Comparison of ENCODE assay signal across 19 cellular contexts in genomic region chr3:31172336-31172735, GRCh38.
DNase-seq lines count a peak whose midpoint lies in the region; ATAC-seq and TF ChIP-seq lines count a peak whose summit lies in the region.
"Had no signal": no experiment of that assay in that cellular context is flagged by ENCODE, and none has a peak within 500 bp of the region (broad histone marks: within the 10 kb centered on the region; RNA-seq: fewer than 3 reads in every experiment).

No MANE protein-coding gene starts in this region.

- no peaks in the 10 kb centered on the region for H3K79me1 ChIP-seq in mesenchymal stem cell (replicated peaks; ENCODE audit: low read length, poor library complexity, severe bottlenecking)

- H2BK120ac ChIP-seq in mesenchymal stem cell (ENCODE audit: low read depth, low read length): no peak overlapping the region

- no peak overlapping the region for H2BK5ac ChIP-seq in mesenchymal stem cell (ENCODE audit: low read depth, low read length, poor library complexity, severe bottlenecking)

- H3K4me3 Mint-ChIP-seq in T-helper 17 cell: no peak overlapping the region
- H3K4me3 Mint-ChIP-seq: CD14-positive monocyte had no signal

- no peak for TF ChIP-seq CTCF in left lung (IDR thresholded peaks at IDR 0.05)

- H3K4ac ChIP-seq in mesenchymal stem cell (ENCODE audit: low read depth in 1 of 2, low read length in 2 of 2): no peak overlapping the region

- H3K9ac ChIP-seq in mesenchymal stem cell (ENCODE audit: low read length) (no peak overlapping the region), skeletal muscle tissue (ENCODE audit: low read depth in 1 of 3, low read length in 3 of 3) (no peak overlapping the region)

- H3K4me3 ChIP-seq in mesenchymal stem cell (ENCODE audit: insufficient read depth in 1 of 2, low read depth in 1 of 2, low read length in 2 of 2) (no peak overlapping the region), skeletal muscle tissue (ENCODE audit: low read length in 3 of 3) (no peak overlapping the region), left lung (no peak overlapping the region)
- H3K4me3 ChIP-seq: K562 had no signal

- H2BK12ac ChIP-seq in mesenchymal stem cell (ENCODE audit: low read length in 2 of 2): peak overlapping the region in 1 of 2 experiments; percentile 3

- no peaks in the 10 kb centered on the region for H3K27me3 Mint-ChIP-seq in T-helper 17 cell

- H3K4me1 ChIP-seq in mesenchymal stem cell (ENCODE audit: control insufficient read depth, insufficient read depth, low read depth, low read length) (peaks cover 5% of the 10 kb centered on the region), skeletal muscle tissue (ENCODE audit: control insufficient read depth in 3 of 3, insufficient read depth in 3 of 3, low read length in 3 of 3) (no peaks in the 10 kb centered on the region), left lung (no peaks in the 10 kb centered on the region)

- WGBS in mesenchymal stem cell: 70% methylated on average over 3 of the region's 4 CpGs

- H3K4me1 Mint-ChIP-seq in T-helper 17 cell: peaks cover 14% of the 10 kb centered on the region

- no peak overlapping the region for H4K8ac ChIP-seq in mesenchymal stem cell (ENCODE audit: low read length)

- no peak overlapping the region for H3K4me2 ChIP-seq in mesenchymal stem cell (ENCODE audit: low read length, poor library complexity, severe bottlenecking)

- no peaks in the 10 kb centered on the region for H3K36me3 ChIP-seq in mesenchymal stem cell (ENCODE audit: control insufficient read depth in 1 of 2, insufficient read depth in 2 of 2, low read depth in 1 of 2, low read length in 2 of 2)
- H3K36me3 ChIP-seq in skeletal muscle tissue (ENCODE audit: control insufficient read depth in 3 of 3, insufficient read depth in 3 of 3, low read length in 3 of 3): no peaks in the 10 kb centered on the region
- H3K36me3 ChIP-seq in left lung: no peaks in the 10 kb centered on the region

- H3K23ac ChIP-seq in mesenchymal stem cell (ENCODE audit: low read length in 2 of 2): no peak overlapping the region

- ATAC-seq in left ventricle myocardium superior (peak; percentile 36), Right ventricle myocardium inferior (no peak), T-helper 17 cell (no peak), left lung (no peak)
- ATAC-seq: K562 had no signal

- DNase-seq in left ventricle myocardium superior: no peak
- no peak for DNase-seq in Right ventricle myocardium inferior (ENCODE audit: missing footprints)
- no peak for DNase-seq in T-helper 17 cell
- peak; percentile 4 for DNase-seq in mesenchymal stem cell
- DNase-seq in left lung: no peak
- no peak for DNase-seq in anterior cingulate cortex (lab: John Stamatoyannopoulos, UW)
- DNase-seq in NCI-H2107 (lab: John Stamatoyannopoulos, UW): no peak
- DNase-seq: 8988T, GF-D8, NCI-H1417, NCI-H187, NCI-H2227 treated with DMSO at 0.1 percent for 48 hours, NCI-H510A treated with DMSO at 0.1 percent for 48 hours, NCI-H82, RPMI8226, SIG-M5 had no signal

- no peaks in the 10 kb centered on the region for H3K27me3 ChIP-seq in mesenchymal stem cell (ENCODE audit: control insufficient read depth in 1 of 2, insufficient read depth in 1 of 2, low read length in 2 of 2)
- no peaks in the 10 kb centered on the region for H3K27me3 ChIP-seq in skeletal muscle tissue (ENCODE audit: control insufficient read depth in 3 of 3, insufficient read depth in 3 of 3, low read length in 3 of 3)
- no peaks in the 10 kb centered on the region for H3K27me3 ChIP-seq in left lung

- H3K18ac ChIP-seq in mesenchymal stem cell (ENCODE audit: low read depth in 1 of 2, low read length in 2 of 2): no peak overlapping the region

- H3K27ac Mint-ChIP-seq in T-helper 17 cell: peak overlapping the region; percentile 16
- H3K27ac Mint-ChIP-seq: CD14-positive monocyte had no signal

- intact Hi-C loops in left ventricle myocardium superior (cut with micrococcal nuclease) (no loop called here), Right ventricle myocardium inferior (cut with DNase I) (no loop called here), left lung (cut with DNase I) (no loop called here)

- peak overlapping the region in 1 of 2 experiments; percentile 72 for H3K14ac ChIP-seq in mesenchymal stem cell (ENCODE audit: low read length in 2 of 2)

- H2AFZ ChIP-seq in mesenchymal stem cell (ENCODE audit: low read depth, low read length): no peak overlapping the region

- H3K27ac ChIP-seq in mesenchymal stem cell (ENCODE audit: low read length, poor library complexity, severe bottlenecking) (no peak overlapping the region), skeletal muscle tissue (ENCODE audit: low read depth, low read length) (peak overlapping the region; percentile 51), left lung (no peak overlapping the region)

- peak overlapping the region; percentile 48 for H4K91ac ChIP-seq in mesenchymal stem cell (ENCODE audit: low read length)

- peak overlapping the region; percentile 82 for H2BK15ac ChIP-seq in mesenchymal stem cell (ENCODE audit: low read depth, poor library complexity, severe bottlenecking)

- H3K9me3 ChIP-seq in T-helper 17 cell (ENCODE audit: control insufficient read depth, low read length, poor library complexity, severe bottlenecking) (no peaks in the 10 kb centered on the region), mesenchymal stem cell (ENCODE audit: control insufficient read depth, low read length) (no peaks in the 10 kb centered on the region), skeletal muscle tissue (ENCODE audit: control insufficient read depth in 3 of 3, low read length in 3 of 3) (no peaks in the 10 kb centered on the region), left lung (no peaks in the 10 kb centered on the region)

- no peaks in the 10 kb centered on the region for H3K36me3 Mint-ChIP-seq in T-helper 17 cell (ENCODE audit: low read depth)
- H3K36me3 Mint-ChIP-seq: CD14-positive monocyte had no signal

- H2AK5ac ChIP-seq in mesenchymal stem cell (ENCODE audit: low read length, severe bottlenecking): no peak overlapping the region
